9 cellular contexts compared by ENCODE assay signal in genomic region chr20:4820833-4821518, GRCh38. TPM values are rescaled to one million over a fixed set of nuclear protein-coding genes. Genes with fewer than 3 reads are reported as not detected.
DNase-seq lines count a peak whose midpoint lies in the region; ATAC-seq and TF ChIP-seq lines count a peak whose summit lies in the region.
"Had no signal": no experiment of that assay in that cellular context is flagged by ENCODE, and none has a peak within 500 bp of the region (broad histone marks: within the 10 kb centered on the region; RNA-seq: fewer than 3 reads in every experiment).

No MANE protein-coding gene starts in this region.

- peak overlapping the region; percentile 46 for H3K27ac Mint-ChIP-seq in central memory CD8-positive, alpha-beta T cell (ENCODE audit: low read depth)
- H3K27ac Mint-ChIP-seq in naive thymus-derived CD8-positive, alpha-beta T cell: peak overlapping the region in 8 of 10 donors; percentile 36 to 90 (median 66)

- no peak for TF ChIP-seq POLR2A in gastrocnemius medialis (IDR thresholded peaks at IDR 0.05)

- no peaks in the 10 kb centered on the region for H3K36me3 ChIP-seq in gastrocnemius medialis

- in situ Hi-C loops in gastrocnemius medialis (cut with MboI; ENCODE audit: low sequenced_read_pairs in 4 of 4): no loop called here

- no peak overlapping the region for H3K4me3 ChIP-seq in LNCaP clone FGC (ENCODE audit: low read depth, low read length)
- H3K4me3 ChIP-seq in gastrocnemius medialis: no peak overlapping the region

- no peak overlapping the region for H3K27ac ChIP-seq in gastrocnemius medialis
- H3K27ac ChIP-seq: parathyroid adenoma had no signal

- ATAC-seq in central memory CD8-positive, alpha-beta T cell (replicated peaks; ENCODE audit: extremely low read depth, poor library complexity, severe bottlenecking): no peak
- no peak for ATAC-seq in naive thymus-derived CD8-positive, alpha-beta T cell
- no peak for ATAC-seq in gastrocnemius medialis

- H3K27me3 Mint-ChIP-seq in central memory CD8-positive, alpha-beta T cell: no peaks in the 10 kb centered on the region
- no peaks in the 10 kb centered on the region for H3K27me3 Mint-ChIP-seq in naive thymus-derived CD8-positive, alpha-beta T cell

- peaks cover 0 to 9% of the 10 kb centered on the region in 2 donors for H3K4me1 ChIP-seq in gastrocnemius medialis

- no peaks in the 10 kb centered on the region for H3K9me3 ChIP-seq in gastrocnemius medialis

- no peaks in the 10 kb centered on the region for H3K9me3 Mint-ChIP-seq in central memory CD8-positive, alpha-beta T cell
- no peaks in the 10 kb centered on the region for H3K9me3 Mint-ChIP-seq in naive thymus-derived CD8-positive, alpha-beta T cell

- H3K36me3 Mint-ChIP-seq in central memory CD8-positive, alpha-beta T cell (ENCODE audit: insufficient read depth): peaks cover 12% of the 10 kb centered on the region
- H3K36me3 Mint-ChIP-seq in naive thymus-derived CD8-positive, alpha-beta T cell: peaks cover 0 to 36% (median 8%) of the 10 kb centered on the region in 3 donors

- intact Hi-C loops in gastrocnemius medialis (cut with DNase I; ENCODE audit: low total_unique reads): no loop called here

- peaks cover 33% of the 10 kb centered on the region for H3K4me1 Mint-ChIP-seq in central memory CD8-positive, alpha-beta T cell
- peaks cover 18 to 53% (median 47%) of the 10 kb centered on the region in 4 donors for H3K4me1 Mint-ChIP-seq in naive thymus-derived CD8-positive, alpha-beta T cell

- POLR2A ChIA-PET in naive thymus-derived CD8-positive, alpha-beta T cell (lab: Charles Lee): interaction anchor here (0.7 to 0.8 kb wide), 2 partner anchors 11 to 19 kb away, joined by 3 to 4 read pairs; no protein-coding TSS in a partner anchor

- peak overlapping the region; percentile 88 for H3K4me3 Mint-ChIP-seq in central memory CD8-positive, alpha-beta T cell
- H3K4me3 Mint-ChIP-seq in naive thymus-derived CD8-positive, alpha-beta T cell: peak overlapping the region in 9 of 10 donors; percentile 42 to 96 (median 87)

- DNase-seq in C1 segment of cervical spinal cord (lab: John Stamatoyannopoulos, UW) (peak in 12 of 14 donors; percentile 11 to 75 (median 56)), LNCaP clone FGC (ENCODE audit: low read depth) (peak; percentile 14), NCI-H2107 (lab: John Stamatoyannopoulos, UW) (no peak), NCI-H1436 treated with DMSO at 0.1 percent for 48 hours (lab: John Stamatoyannopoulos, UW) (no peak), gastrocnemius medialis (no peak), NCI-H1048 (lab: John Stamatoyannopoulos, UW) (no peak)
- no peak for DNase-seq in central memory CD8-positive, alpha-beta T cell (ENCODE audit: low spot score in 2 of 2)
- DNase-seq in naive thymus-derived CD8-positive, alpha-beta T cell: no peak

- peaks cover 10 to 20% (median 13%) of the 10 kb centered on the region in 3 donors for H3K27me3 ChIP-seq in gastrocnemius medialis

- TF ChIP-seq CTCF in LNCaP clone FGC (IDR thresholded peaks at IDR 0.05; ENCODE audit: control insufficient read depth, extremely low read depth, insufficient read depth) (no peak), gastrocnemius medialis (IDR thresholded peaks at IDR 0.05 in 4 of 5, conservative IDR thresholded peaks at IDR 0.05 in 1 of 5) (no peak)

RNA-seq across cellular contexts. Expression of gene RASSF2, which starts 2.4 kb away (rescaled TPM):
- 10 to 100 TPM; 29.5 to 31.7 TPM for total RNA-seq in naive thymus-derived CD8-positive, alpha-beta T cell
- 10 to 100 TPM; 20.0 to 26.4 (median 22.4) TPM for polyA plus RNA-seq in naive thymus-derived CD8-positive, alpha-beta T cell
- total RNA-seq in gastrocnemius medialis: 1 to 10 TPM in 3 of 4 donors, under 1 TPM in 1; 0.90 to 3.1 (median 2.6) TPM

Comparison
In these comparisons a context has a peak if more than half of its experiments do, and no peak if none do; other contexts are left out.
1. DNase-seq: peak in C1 segment of cervical spinal cord (12 of 14) and LNCaP clone FGC (single experiment); none in central memory CD8-positive, alpha-beta T cell (0 of 2), naive thymus-derived CD8-positive, alpha-beta T cell (0 of 10), NCI-H2107 (single experiment), NCI-H1436 treated with DMSO at 0.1 percent for 48 hours (single experiment), gastrocnemius medialis (0 of 2) and NCI-H1048 (single experiment).
2. RNA of gene RASSF2, which starts 2.4 kb away (total RNA-seq): 29.5 to 31.7 TPM in naive thymus-derived CD8-positive, alpha-beta T cell; 0.90 to 3.1 TPM in gastrocnemius medialis; every median in the first group is over 4 times any median in the second.